Comparison of ENCODE assay signal across 9 cellular contexts in the genomic region with DNA sequence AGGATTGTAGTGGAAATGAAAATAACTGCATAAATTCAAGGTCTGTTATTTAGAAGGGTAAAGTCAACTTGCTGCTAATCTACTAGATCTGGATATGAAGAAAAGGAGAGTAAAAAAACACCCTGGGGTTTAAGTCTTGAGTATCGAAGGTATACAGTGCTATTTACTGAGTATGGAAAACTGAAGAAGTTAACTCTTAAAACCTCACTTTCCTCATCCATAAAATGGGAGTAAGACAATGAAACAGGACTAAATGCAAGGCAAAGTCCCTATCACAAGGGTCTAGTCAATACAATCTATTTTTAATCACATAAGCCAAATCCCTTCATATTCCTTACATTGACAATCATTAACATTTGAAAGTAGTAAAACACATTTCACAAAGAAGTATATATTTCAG. TPM values are rescaled to one million over a fixed set of nuclear protein-coding genes. Genes with fewer than 3 reads are reported as not detected.
DNase-seq lines count a peak whose midpoint lies in the region; ATAC-seq and TF ChIP-seq lines count a peak whose summit lies in the region.
"Had no signal": no experiment of that assay in that cellular context is flagged by ENCODE, and none has a peak within 500 bp of the region (broad histone marks: within the 10 kb centered on the region; RNA-seq: fewer than 3 reads in every experiment).

No MANE protein-coding gene starts in this region.

- no peak for ATAC-seq in CD8-positive, alpha-beta T cell
- no peak for ATAC-seq in GM21786 (IDR thresholded peaks at IDR 0.05; ENCODE audit: unreplicated experiment)
- no peak for ATAC-seq in HG02840 (IDR thresholded peaks at IDR 0.05; ENCODE audit: low FRiP score, unreplicated experiment)

- no peaks in the 10 kb centered on the region for H3K9me3 Mint-ChIP-seq in CD8-positive, alpha-beta T cell
- H3K9me3 Mint-ChIP-seq in activated naive CD8-positive, alpha-beta T cell (ENCODE audit: low read depth): no peaks in the 10 kb centered on the region

- no peak for TF ChIP-seq CTCF in CD8-positive, alpha-beta T cell (IDR thresholded peaks at IDR 0.05)
- TF ChIP-seq CTCF in HL-60 (IDR thresholded peaks at IDR 0.05; ENCODE audit: insufficient read depth, low read length): no peak
- no peak for TF ChIP-seq CTCF in right atrium auricular region (IDR thresholded peaks at IDR 0.05)

- intact Hi-C loops in CD8-positive, alpha-beta T cell (cut with DNase I, micrococcal nuclease): loop anchor here (5.0 to 10.0 kb wide), 3 partner anchors 1274 to 1588 kb away; a partner anchor contains a TSS

- no peak for DNase-seq in CD8-positive, alpha-beta T cell
- DNase-seq in HL-60 (ENCODE audit: low read depth in 1 of 2, low spot score in 1 of 2) (no peak), DMS114 treated with DMSO at 0.1 percent for 48 hours (lab: John Stamatoyannopoulos, UW; ENCODE audit: unreplicated experiment) (no peak), right atrium auricular region (ENCODE audit: low spot score) (no peak)
- DNase-seq: NCI-H1417 treated with DMSO at 0.1 percent for 48 hours had no signal

- peaks cover 22% of the 10 kb centered on the region for H3K36me3 Mint-ChIP-seq in CD8-positive, alpha-beta T cell
- H3K36me3 Mint-ChIP-seq in activated naive CD8-positive, alpha-beta T cell: peaks cover 2% of the 10 kb centered on the region

- peaks cover 18% of the 10 kb centered on the region for H3K4me1 ChIP-seq in CD8-positive, alpha-beta T cell (ENCODE audit: insufficient read depth, low read length)
- H3K4me1 ChIP-seq in mesodermal cell (ENCODE audit: control insufficient read depth, insufficient read depth, low read length, poor library complexity, severe bottlenecking): peaks cover 14% of the 10 kb centered on the region
- peaks cover 0 to 25% of the 10 kb centered on the region in 2 donors for H3K4me1 ChIP-seq in right atrium auricular region

- no peaks in the 10 kb centered on the region for H3K27me3 Mint-ChIP-seq in CD8-positive, alpha-beta T cell (ENCODE audit: low read depth)
- H3K27me3 Mint-ChIP-seq in activated naive CD8-positive, alpha-beta T cell: no peaks in the 10 kb centered on the region

- no peaks in the 10 kb centered on the region for H3K9me3 ChIP-seq in CD8-positive, alpha-beta T cell (ENCODE audit: low read length)
- no peaks in the 10 kb centered on the region for H3K9me3 ChIP-seq in mesodermal cell (ENCODE audit: control insufficient read depth, low read length)
- no peaks in the 10 kb centered on the region for H3K9me3 ChIP-seq in right atrium auricular region

- H3K4me3 ChIP-seq in CD8-positive, alpha-beta T cell (ENCODE audit: low read depth, low read length): no peak overlapping the region
- H3K4me3 ChIP-seq in HL-60 (replicated peaks; ENCODE audit: insufficient read depth, low read length) (peak overlapping the region; percentile 97), mesodermal cell (ENCODE audit: extremely low read depth, insufficient read depth, low read length, poor library complexity, severe bottlenecking) (peak overlapping the region; percentile 95), right atrium auricular region (no peak overlapping the region)

- H3K4me1 Mint-ChIP-seq in CD8-positive, alpha-beta T cell (ENCODE audit: low read depth): peaks cover 54% of the 10 kb centered on the region
- H3K4me1 Mint-ChIP-seq in activated naive CD8-positive, alpha-beta T cell (ENCODE audit: low read depth): peaks cover 53% of the 10 kb centered on the region

- CTCF ChIA-PET in CD8-positive, alpha-beta T cell (lab: Charles Lee): no interaction called here

- H3K27ac ChIP-seq in CD8-positive, alpha-beta T cell (ENCODE audit: low read depth, low read length): no peak overlapping the region
- H3K27ac ChIP-seq in HL-60 (replicated peaks) (peak overlapping the region; percentile 96), mesodermal cell (ENCODE audit: low read depth, low read length, severe bottlenecking) (no peak overlapping the region), right atrium auricular region (no peak overlapping the region)

- peak overlapping the region; percentile 13 for H3K4me3 Mint-ChIP-seq in CD8-positive, alpha-beta T cell
- peak overlapping the region; percentile 87 for H3K4me3 Mint-ChIP-seq in activated naive CD8-positive, alpha-beta T cell

- H3K36me3 ChIP-seq in CD8-positive, alpha-beta T cell (ENCODE audit: insufficient read depth, low read length): no peaks in the 10 kb centered on the region
- peaks cover 35% of the 10 kb centered on the region for H3K36me3 ChIP-seq in mesodermal cell (ENCODE audit: control insufficient read depth, insufficient read depth, low read length)
- H3K36me3 ChIP-seq in right atrium auricular region: no peaks in the 10 kb centered on the region

- no peaks in the 10 kb centered on the region for H3K27me3 ChIP-seq in CD8-positive, alpha-beta T cell (ENCODE audit: insufficient read depth, low read length)
- no peaks in the 10 kb centered on the region for H3K27me3 ChIP-seq in HL-60 (ENCODE audit: insufficient read depth, poor library complexity, severe bottlenecking)
- no peaks in the 10 kb centered on the region for H3K27me3 ChIP-seq in right atrium auricular region

- no peak overlapping the region for H3K27ac Mint-ChIP-seq in CD8-positive, alpha-beta T cell
- H3K27ac Mint-ChIP-seq in activated naive CD8-positive, alpha-beta T cell: no peak overlapping the region

- POLR2A ChIA-PET in CD8-positive, alpha-beta T cell (lab: Charles Lee): no interaction called here

- no CpG with 5 or more reads among the region's 1 CpG for WGBS in mesodermal cell (ENCODE audit: insufficient coverage in 2 of 2), 2 experiments

RNA-seq across cellular contexts. Expression of a gene that starts 2.2 kb away (rescaled TPM):
- total RNA-seq in CD8-positive, alpha-beta T cell: 1 to 10 TPM; 3.0 to 3.9 TPM
- polyA plus RNA-seq in mesodermal cell (2013, experiment 1 of 2): 30.6 TPM
- polyA plus RNA-seq in mesodermal cell (2013, experiment 2 of 2): 33.0 TPM
- total RNA-seq in right atrium auricular region: 1 to 10 TPM; 2.0 to 2.9 TPM

RNA-seq across cellular contexts. Expression of a gene that starts 21.9 kb away (rescaled TPM):
- 10 to 100 TPM; 10.5 to 13.4 TPM for total RNA-seq in CD8-positive, alpha-beta T cell
- 32.4 TPM for polyA plus RNA-seq in mesodermal cell (2013, experiment 1 of 2)
- polyA plus RNA-seq in mesodermal cell (2013, experiment 2 of 2): 31.7 TPM
- total RNA-seq in right atrium auricular region: 10 to 100 TPM; 21.4 to 26.4 TPM

Comparison
In these comparisons a context has a peak if more than half of its experiments do, and no peak if none do; other contexts are left out.
1. H3K4me3 ChIP-seq: peak in HL-60 (single experiment) and mesodermal cell (single experiment); none in CD8-positive, alpha-beta T cell (single experiment) and right atrium auricular region (0 of 2).